ENCODE assay signal across 22 cellular contexts in the genomic region with DNA sequence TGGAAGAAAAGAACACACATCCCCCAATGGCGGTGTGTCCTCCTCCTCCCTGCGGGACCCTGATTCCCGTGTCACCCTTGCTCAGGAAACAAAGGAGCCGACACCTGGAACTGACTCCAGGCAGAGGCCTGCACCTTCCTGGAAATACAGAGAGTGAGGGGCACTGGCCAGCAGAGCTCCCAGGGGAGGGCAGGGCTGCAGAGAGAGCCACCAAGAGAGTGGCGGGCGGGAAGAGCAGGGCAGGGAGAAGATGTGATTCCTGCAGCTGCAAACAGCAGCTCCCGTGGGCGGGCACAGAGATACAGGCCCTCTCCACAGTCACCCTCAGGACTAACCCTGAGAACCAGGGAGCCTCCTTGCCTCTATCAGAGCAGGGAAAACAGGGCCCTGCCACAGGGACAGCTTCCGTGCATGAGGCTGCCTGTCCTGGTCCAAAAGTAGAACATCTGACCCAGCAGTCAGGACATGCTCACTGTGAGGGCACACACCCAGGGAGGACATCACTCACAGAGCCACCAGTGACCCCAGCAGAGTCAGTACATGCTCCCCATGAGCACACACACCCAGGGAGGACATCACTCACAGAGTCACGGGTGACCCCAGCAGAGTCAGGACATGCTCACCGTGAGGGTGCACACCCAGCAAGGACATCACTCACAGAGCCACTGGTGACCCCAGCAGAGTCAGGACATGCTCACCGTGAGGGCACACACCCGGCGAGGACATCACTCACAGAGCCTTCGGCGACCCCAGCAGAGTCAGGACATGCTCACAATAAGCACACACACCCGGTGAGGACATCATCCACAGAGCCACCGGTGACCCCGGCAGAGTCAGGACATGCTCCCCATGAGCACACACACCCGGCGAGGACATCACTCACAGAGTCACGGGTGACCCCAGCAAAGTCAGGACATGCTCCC.
DNase-seq lines count a peak whose midpoint lies in the region; ATAC-seq, FAIRE-seq and TF ChIP-seq lines count a peak whose summit lies in the region.
"Had no signal": no experiment of that assay in that cellular context is flagged by ENCODE, and none has a peak within 500 bp of the region (broad histone marks: within the 10 kb centered on the region; RNA-seq: fewer than 3 reads in every experiment).

No MANE protein-coding gene starts in this region.

- H3K4me3 ChIP-seq in H1 (ENCODE audit: extremely low read depth in 1 of 4, insufficient read depth in 2 of 4, low read depth in 3 of 4, low read length in 4 of 4): no peak overlapping the region
- H3K4me3 ChIP-seq in neural progenitor cell: no peak overlapping the region
- no peak overlapping the region for H3K4me3 ChIP-seq in tibial artery
- H3K4me3 ChIP-seq: A549, hepatocyte had no signal

- H3K27ac Mint-ChIP-seq in neural progenitor cell: peak overlapping the region; percentile 86
- H3K27ac Mint-ChIP-seq in activated naive CD4-positive, alpha-beta T cell treated with anti-CD3 and anti-CD28 coated beads for 36 hours: no peak overlapping the region
- H3K27ac Mint-ChIP-seq: activated CD4-positive, alpha-beta T cell treated with anti-CD3 and anti-CD28 coated beads for 36 hours; activated naive CD8-positive, alpha-beta T cell treated with anti-CD3 and anti-CD28 coated beads, Interleukin-2, amount 50 U/mL, for 24 hours; CD4-positive, CD25-positive, alpha-beta regulatory T cell; stimulated activated memory B cell treated with anti-CD40 and anti-IgM and Interleukin-4, amounts not matched to agents 10 μg/mL and 1 μg/mL and 100 μg/mL, for 72 hours had no signal

- H3K9ac ChIP-seq in H1 (replicated peaks in 1 of 4; ENCODE audit: extremely low read depth in 1 of 4, low read depth in 3 of 4, low read length in 3 of 4): no peak overlapping the region
- no peak overlapping the region for H3K9ac ChIP-seq in neural progenitor cell
- H3K9ac ChIP-seq: KMS-11 had no signal

- H4K20me1 ChIP-seq in H1 (replicated peaks in 1 of 2; ENCODE audit: control insufficient read depth in 1 of 2, insufficient read depth in 2 of 2, low read length in 2 of 2) (no peaks in the 10 kb centered on the region), neural progenitor cell (ENCODE audit: low read depth) (no peaks in the 10 kb centered on the region)

- H3K14ac ChIP-seq in H1 (ENCODE audit: insufficient read length): no peak overlapping the region

- no peak for ATAC-seq in GM21360 (IDR thresholded peaks at IDR 0.05; ENCODE audit: unreplicated experiment)
- ATAC-seq: A549; activated CD4-positive, alpha-beta T cell treated with anti-CD3 and anti-CD28 coated beads for 36 hours; activated naive CD8-positive, alpha-beta T cell treated with anti-CD3 and anti-CD28 coated beads, Interleukin-2, amount 50 U/mL, for 24 hours; effector memory CD8-positive, alpha-beta T cell; PC-3; stimulated activated memory B cell treated with anti-CD40 and anti-IgM and Interleukin-4, amounts not matched to agents 10 μg/mL and 1 μg/mL and 100 μg/mL, for 72 hours had no signal

- H3K36me3 ChIP-seq in H1 (ENCODE audit: control insufficient read depth in 2 of 4, insufficient read depth in 4 of 4, low read length in 3 of 4): no peaks in the 10 kb centered on the region
- H3K36me3 ChIP-seq in neural progenitor cell: no peaks in the 10 kb centered on the region
- no peaks in the 10 kb centered on the region for H3K36me3 ChIP-seq in tibial artery

- TF ChIP-seq POLR2A in H1 (IDR thresholded peaks at IDR 0.05; ENCODE audit: control extremely low read depth in 1 of 2, low read depth in 2 of 2, low read length in 2 of 2) (no peak), erythroblast (IDR thresholded peaks at IDR 0.05; ENCODE audit: low read length) (no peak)

- peaks cover 28% of the 10 kb centered on the region for H3K4me1 Mint-ChIP-seq in neural progenitor cell
- H3K4me1 Mint-ChIP-seq in activated naive CD4-positive, alpha-beta T cell treated with anti-CD3 and anti-CD28 coated beads for 36 hours (ENCODE audit: low read depth): no peaks in the 10 kb centered on the region
- H3K4me1 Mint-ChIP-seq: activated CD4-positive, alpha-beta T cell treated with anti-CD3 and anti-CD28 coated beads for 36 hours; CD4-positive, CD25-positive, alpha-beta regulatory T cell had no signal

- FAIRE-seq in H1 (lab: Jason Lieb, UNC): no peak
- FAIRE-seq: A549, urothelium cell line had no signal

- no peak for TF ChIP-seq EP300 in H1 (IDR thresholded peaks at IDR 0.05; ENCODE audit: borderline replicate concordance in 1 of 2, low read depth in 2 of 2, low read length in 2 of 2)

- H3K36me3 Mint-ChIP-seq in neural progenitor cell: no peaks in the 10 kb centered on the region
- H3K36me3 Mint-ChIP-seq in activated naive CD4-positive, alpha-beta T cell treated with anti-CD3 and anti-CD28 coated beads for 36 hours (ENCODE audit: low read depth): no peaks in the 10 kb centered on the region
- H3K36me3 Mint-ChIP-seq: CD4-positive, CD25-positive, alpha-beta regulatory T cell; stimulated activated memory B cell treated with anti-CD40 and anti-IgM and Interleukin-4, amounts not matched to agents 10 μg/mL and 1 μg/mL and 100 μg/mL, for 72 hours had no signal

- no peak for TF ChIP-seq RAD21 in H1 (IDR thresholded peaks at IDR 0.05 in 1 of 2, conservative IDR thresholded peaks at IDR 0.05 in 1 of 2; ENCODE audit: low read depth in 2 of 2, low read length in 2 of 2)

- intact Hi-C loops in tibial artery (cut with DNase I; ENCODE audit: low total_unique reads): no loop called here
- intact Hi-C loops in activated naive CD4-positive, alpha-beta T cell treated with anti-CD3 and anti-CD28 coated beads for 36 hours (cut with micrococcal nuclease): no loop called here

- H2BK5ac ChIP-seq in H1 (ENCODE audit: low read depth, low read length): no peak overlapping the region

- H3F3A ChIP-seq in neural progenitor cell (ENCODE audit: low read depth): no peaks in the 10 kb centered on the region

- peak; percentile 38 for DNase-seq in activated effector memory CD4-positive, alpha-beta T cell treated with anti-CD3 and anti-CD28 coated beads, Interleukin-2, amount 50 U/mL, for 16 hours
- DNase-seq in activated effector memory CD4-positive, alpha-beta T cell treated with Interleukin-2 at 50 U/mL for 16 hours: no peak
- peak in 1 of 2 experiments; percentile 29 for DNase-seq in H1 (ENCODE audit: low read depth in 1 of 2, low spot score in 2 of 2)
- DNase-seq in neural progenitor cell (ENCODE audit: low spot score): no peak
- DNase-seq in tibial artery: peak; percentile 14 to 45
- no peak for DNase-seq in erythroblast (lab: John Stamatoyannopoulos, UW)
- DNase-seq in activated naive CD4-positive, alpha-beta T cell treated with anti-CD3 and anti-CD28 coated beads for 36 hours: no peak
- DNase-seq: activated CD4-positive, alpha-beta T cell treated with anti-CD3 and anti-CD28 coated beads for 36 hours; activated naive CD8-positive, alpha-beta T cell treated with anti-CD3 and anti-CD28 coated beads, Interleukin-2, amount 50 U/mL, for 24 hours; CD4-positive, CD25-positive, alpha-beta regulatory T cell; DMS53; effector memory CD8-positive, alpha-beta T cell; NCI-H1092; NCI-H774; PC-3; T1000 had no signal

- 0 out of 2 replicates have a peak overlapping the region, but pooled peaks have one; percentile 17 for H2BK12ac ChIP-seq in H1 (ENCODE audit: low read depth, low read length)

- no peaks in the 10 kb centered on the region for H3K79me1 ChIP-seq in H1 (ENCODE audit: low read depth, low read length)

- H3K4me1 ChIP-seq in H1 (replicated peaks in 1 of 4; ENCODE audit: control insufficient read depth in 3 of 4, insufficient read depth in 4 of 4, low read length in 3 of 4) (peaks cover 0 to 6% (median 1%) of the 10 kb centered on the region in 4 experiments; a peak in 1 of 7 replicates), neural progenitor cell (peaks cover 20% of the 10 kb centered on the region), tibial artery (peaks cover 0 to 7% (median 3%) of the 10 kb centered on the region in 4 donors)
- H3K4me1 ChIP-seq: A549 had no signal

- H4K91ac ChIP-seq in H1 (replicated peaks; ENCODE audit: insufficient read length, low read length): no peak overlapping the region

- H3K9me3 ChIP-seq in H1 (ENCODE audit: insufficient read depth in 2 of 2, low read depth in 1 of 2, low read length in 1 of 2) (peaks cover 0 to 3% of the 10 kb centered on the region in 2 experiments; a peak in 2 of 4 replicates), neural progenitor cell (ENCODE audit: low read depth) (no peaks in the 10 kb centered on the region), tibial artery (no peaks in the 10 kb centered on the region)
- H3K9me3 ChIP-seq: A549 had no signal

- H3K18ac ChIP-seq in H1 (ENCODE audit: extremely low read depth, low read length): no peak overlapping the region

- no peak overlapping the region for H4K5ac ChIP-seq in H1 (ENCODE audit: insufficient read length, low read depth, low read length)

- H3K23ac ChIP-seq in H1 (ENCODE audit: insufficient read length): no peak overlapping the region

- POLR2A ChIA-PET in H1 (lab: Charles Lee; ENCODE audit: partially characterized antibody): no interaction called here

- CTCF ChIA-PET in H1 (lab: Charles Lee; ENCODE audit: partially characterized antibody): interaction anchor here (1.0 to 2.3 kb wide), 3 partner anchors 11 to 41 kb away, joined by 3 to 9 read pairs (median 3); no protein-coding TSS in a partner anchor
- CTCF ChIA-PET in activated naive CD4-positive, alpha-beta T cell treated with anti-CD3 and anti-CD28 coated beads for 36 hours (lab: Charles Lee): no interaction called here

- no peak overlapping the region for H2BK15ac ChIP-seq in H1 (ENCODE audit: low read length)

- H3K4ac ChIP-seq in H1 (replicated peaks; ENCODE audit: insufficient read length, low read depth, low read length): no peak overlapping the region

- H3K79me2 ChIP-seq in H1 (ENCODE audit: control insufficient read depth in 1 of 2, insufficient read depth in 2 of 2, low read length in 2 of 2) (no peaks in the 10 kb centered on the region), neural progenitor cell (ENCODE audit: low read depth) (no peaks in the 10 kb centered on the region)
- H3K79me2 ChIP-seq: hepatocyte had no signal

- 83% methylated on average over 18 of the region's 22 CpGs; no CpG with 5 or more reads in 1 of the 2 experiments for WGBS in H1 (ENCODE audit: extremely low coverage in 1 of 2, insufficient coverage in 1 of 2, insufficient read length in 1 of 2, insufficient replicate concordance in 2 of 2, low coverage in 1 of 2, low lambda C conversion rate in 2 of 2, missing lambda C conversion rate in 1 of 2), 2 experiments

- TF ChIP-seq CTCF in H1 (IDR thresholded peaks at IDR 0.05; ENCODE audit: control extremely low read depth in 1 of 3, insufficient read depth in 1 of 3, low read depth in 1 of 3, low read length in 3 of 3) (no peak), neural progenitor cell (IDR thresholded peaks at IDR 0.05) (no peak), tibial artery (IDR thresholded peaks at IDR 0.05) (no peak)

- H3K27ac ChIP-seq in H1 (ENCODE audit: low read depth, low read length) (no peak overlapping the region), neural progenitor cell (no peak overlapping the region), tibial artery (no peak overlapping the region)
- H3K27ac ChIP-seq: A549, hepatocyte, KMS-11 had no signal

- no peak overlapping the region for H3K56ac ChIP-seq in H1 (replicated peaks; ENCODE audit: insufficient read length, low read depth, low read length)

- peaks cover 3% of the 10 kb centered on the region for H3K9me3 Mint-ChIP-seq in neural progenitor cell
- H3K9me3 Mint-ChIP-seq in activated naive CD4-positive, alpha-beta T cell treated with anti-CD3 and anti-CD28 coated beads for 36 hours: peaks cover 6% of the 10 kb centered on the region
- H3K9me3 Mint-ChIP-seq: activated naive CD8-positive, alpha-beta T cell treated with anti-CD3 and anti-CD28 coated beads, Interleukin-2, amount 50 U/mL, for 24 hours; effector memory CD8-positive, alpha-beta T cell had no signal

- H3K4me2 ChIP-seq in H1 (ENCODE audit: insufficient read depth in 1 of 2, low read depth in 2 of 2, low read length in 2 of 2) (no peak overlapping the region), neural progenitor cell (no peak overlapping the region)
- H3K4me2 ChIP-seq: A549, hepatocyte, KMS-11 had no signal

- H3K23me2 ChIP-seq in H1 (ENCODE audit: low read depth, low read length): no peaks in the 10 kb centered on the region; the same call in 1 of the 2 replicates

- no peak overlapping the region for H3K4me3 Mint-ChIP-seq in neural progenitor cell
- H3K4me3 Mint-ChIP-seq in activated naive CD4-positive, alpha-beta T cell treated with anti-CD3 and anti-CD28 coated beads for 36 hours: no peak overlapping the region
- H3K4me3 Mint-ChIP-seq: activated CD4-positive, alpha-beta T cell treated with anti-CD3 and anti-CD28 coated beads for 36 hours; activated naive CD8-positive, alpha-beta T cell treated with anti-CD3 and anti-CD28 coated beads, Interleukin-2, amount 50 U/mL, for 24 hours; CD4-positive, CD25-positive, alpha-beta regulatory T cell; effector memory CD8-positive, alpha-beta T cell; stimulated activated memory B cell treated with anti-CD40 and anti-IgM and Interleukin-4, amounts not matched to agents 10 μg/mL and 1 μg/mL and 100 μg/mL, for 72 hours had no signal

- H3K27me3 ChIP-seq in H1 (replicated peaks in 1 of 4; ENCODE audit: control insufficient read depth in 3 of 4, extremely low read depth in 1 of 4, insufficient read depth in 3 of 4, low read length in 3 of 4): no peaks in the 10 kb centered on the region
- H3K27me3 ChIP-seq in neural progenitor cell: no peaks in the 10 kb centered on the region
- H3K27me3 ChIP-seq in tibial artery: peaks cover 0 to 6% of the 10 kb centered on the region in 2 donors
- H3K27me3 ChIP-seq: hepatocyte had no signal

- H3K27me3 Mint-ChIP-seq in neural progenitor cell (ENCODE audit: insufficient read depth, low read depth): peaks cover 20% of the 10 kb centered on the region
- no peaks in the 10 kb centered on the region for H3K27me3 Mint-ChIP-seq in activated naive CD4-positive, alpha-beta T cell treated with anti-CD3 and anti-CD28 coated beads for 36 hours (ENCODE audit: low read depth)
- H3K27me3 Mint-ChIP-seq: activated CD4-positive, alpha-beta T cell treated with anti-CD3 and anti-CD28 coated beads for 36 hours had no signal

- no peak overlapping the region for H4K8ac ChIP-seq in H1 (ENCODE audit: extremely low read depth, insufficient read depth, low read length)

- H2AK5ac ChIP-seq in H1 (ENCODE audit: low read depth, low read length): no peak overlapping the region

- H2BK120ac ChIP-seq in H1 (replicated peaks; ENCODE audit: low read depth, low read length): no peak overlapping the region

- H2AFZ ChIP-seq in H1 (ENCODE audit: low read length) (no peak overlapping the region), neural progenitor cell (replicated peaks) (peak overlapping the region; percentile 3)
- H2AFZ ChIP-seq: hepatocyte had no signal

- 0 out of 2 replicates have a peak overlapping the region, but pooled peaks have one; percentile 18 for H2BK20ac ChIP-seq in H1 (ENCODE audit: low read length)

Comparison
In these comparisons a context has a peak if more than half of its experiments do, and no peak if none do; other contexts are left out.
1. DNase-seq: peak in activated effector memory CD4-positive, alpha-beta T cell treated with anti-CD3 and anti-CD28 coated beads, Interleukin-2, amount 50 U/mL, for 16 hours (single experiment) and tibial artery (2 of 2); none in activated effector memory CD4-positive, alpha-beta T cell treated with Interleukin-2 at 50 U/mL for 16 hours (single experiment), neural progenitor cell (single experiment), erythroblast (0 of 2) and activated naive CD4-positive, alpha-beta T cell treated with anti-CD3 and anti-CD28 coated beads for 36 hours (single experiment).